In the genomic region with DNA sequence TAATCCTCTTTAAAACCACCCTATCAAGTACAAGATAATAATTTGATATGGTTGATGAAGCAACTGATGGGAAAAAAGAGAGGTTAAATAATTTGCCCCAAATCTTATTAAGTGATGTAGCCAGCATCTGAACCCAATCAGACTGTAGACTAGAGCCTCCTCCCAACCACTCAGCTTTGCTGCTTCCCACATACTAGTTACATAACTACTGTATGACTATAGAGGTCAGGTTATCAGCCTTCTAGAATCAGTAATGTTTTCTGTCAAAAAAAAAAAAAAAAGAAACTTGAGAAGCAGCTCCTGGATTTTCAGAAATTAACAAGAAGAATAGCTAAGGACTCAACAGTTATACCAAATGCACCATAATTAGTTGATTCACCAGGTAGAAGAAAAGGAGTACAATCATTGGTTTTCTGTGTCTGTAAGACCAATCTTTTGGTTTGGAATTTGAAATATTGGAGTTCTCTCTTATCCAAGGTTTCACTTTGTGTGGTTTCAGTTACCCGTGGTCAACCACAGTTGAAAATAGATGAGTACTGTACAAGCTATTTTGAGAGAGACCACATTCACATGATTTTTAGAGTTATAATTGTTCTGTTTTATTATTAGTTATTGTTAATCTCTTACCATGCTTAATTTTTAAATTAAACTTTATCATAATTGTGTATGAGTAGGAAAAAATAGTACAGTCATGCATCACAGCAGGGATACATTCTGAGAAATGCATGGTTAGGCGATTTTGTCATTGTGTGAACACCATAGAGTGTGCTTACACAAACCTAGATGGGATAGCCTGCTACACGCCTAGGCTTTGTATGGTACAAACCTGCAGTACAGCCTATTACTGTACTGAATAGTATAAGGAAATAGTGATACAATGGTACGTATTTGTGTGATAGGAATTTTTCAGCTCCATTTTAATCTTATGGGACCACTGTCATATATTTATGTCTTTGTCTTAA, we compare ENCODE assay signal across 10 cellular contexts.
DNase-seq lines count a peak whose midpoint lies in the region; ATAC-seq and TF ChIP-seq lines count a peak whose summit lies in the region.
"Had no signal": no experiment of that assay in that cellular context is flagged by ENCODE, and none has a peak within 500 bp of the region (broad histone marks: within the 10 kb centered on the region; RNA-seq: fewer than 3 reads in every experiment).

No MANE protein-coding gene starts in this region.

- intact Hi-C loops in uterus (cut with DNase I; ENCODE audit: low total_unique reads) = no loop called here
- intact Hi-C loops in tibial artery (cut with DNase I; ENCODE audit: low total_unique reads) = no loop called here

- TF ChIP-seq CTCF in osteoblast (IDR thresholded peaks at IDR 0.05; ENCODE audit: extremely low read depth, low read depth, low read length) (no peak), uterus (IDR thresholded peaks at IDR 0.05) (no peak), tibial artery (IDR thresholded peaks at IDR 0.05) (no peak)

- no peak overlapping the region for H3K4me3 ChIP-seq in SJSA1
- no peak overlapping the region for H3K4me3 ChIP-seq in osteoblast (ENCODE audit: insufficient read depth, low read length)
- no peak overlapping the region for H3K4me3 ChIP-seq in uterus
- H3K4me3 ChIP-seq in tibial artery = no peak overlapping the region
- H3K4me3 ChIP-seq: lung had no signal

- H4K20me1 ChIP-seq in osteoblast (ENCODE audit: insufficient read depth, low read length) = no peaks in the 10 kb centered on the region

- peak overlapping the region; percentile 53 for H3K4me2 ChIP-seq in osteoblast (ENCODE audit: insufficient read depth, low read length)

- peaks cover 18% of the 10 kb centered on the region for H3K4me1 ChIP-seq in SJSA1 (replicated peaks)
- H3K4me1 ChIP-seq in osteoblast (ENCODE audit: insufficient read depth, low read length) = peaks cover 25% of the 10 kb centered on the region
- H3K4me1 ChIP-seq in uterus = no peaks in the 10 kb centered on the region
- no peaks in the 10 kb centered on the region for H3K4me1 ChIP-seq in tibial artery

- no peak overlapping the region for H2AFZ ChIP-seq in osteoblast (ENCODE audit: low read length)

- DNase-seq in SJSA1 (ENCODE audit: low read depth in 1 of 2, low spot score in 2 of 2) (peak in 1 of 2 experiments; percentile 42), osteoblast (ENCODE audit: insufficient read length, low spot score, missing footprints) (peak; percentile 84), uterus (no peak), tibial artery (no peak)
- DNase-seq: NCI-H748 treated with DMSO at 0.1 percent for 48 hours had no signal

- H3K9me3 ChIP-seq in SJSA1 (replicated peaks) = no peaks in the 10 kb centered on the region
- H3K9me3 ChIP-seq in osteoblast (ENCODE audit: low read depth, low read length) = no peaks in the 10 kb centered on the region
- H3K9me3 ChIP-seq in uterus = no peaks in the 10 kb centered on the region
- no peaks in the 10 kb centered on the region for H3K9me3 ChIP-seq in tibial artery

- H3K27me3 ChIP-seq in SJSA1 (replicated peaks) (no peaks in the 10 kb centered on the region), osteoblast (ENCODE audit: insufficient read depth, low read length) (no peaks in the 10 kb centered on the region), uterus (no peaks in the 10 kb centered on the region), tibial artery (no peaks in the 10 kb centered on the region)

- no peak for TF ChIP-seq POLR2A in uterus (IDR thresholded peaks at IDR 0.05)

- H3K36me3 ChIP-seq in SJSA1 (peaks cover 33% of the 10 kb centered on the region), osteoblast (ENCODE audit: insufficient read depth, low read length) (peaks cover 15% of the 10 kb centered on the region), uterus (no peaks in the 10 kb centered on the region), tibial artery (peaks cover 14 to 17% (median 17%) of the 10 kb centered on the region in 3 donors)

- H3K27ac ChIP-seq in SJSA1 (peak overlapping the region; percentile 24; the same call in 1 of the 2 replicates), osteoblast (ENCODE audit: low read depth, low read length) (peak overlapping the region; percentile 81), uterus (no peak overlapping the region), tibial artery (no peak overlapping the region)

- peaks cover 7% of the 10 kb centered on the region for H3K79me2 ChIP-seq in osteoblast (ENCODE audit: insufficient read depth, low read length)

- ATAC-seq in GM18858 (IDR thresholded peaks at IDR 0.05; ENCODE audit: unreplicated experiment) (peak; percentile 82), HG02973 (IDR thresholded peaks at IDR 0.05; ENCODE audit: unreplicated experiment) (peak; percentile 85), GM21528 (IDR thresholded peaks at IDR 0.05; ENCODE audit: low FRiP score, unreplicated experiment) (no peak), HG03139 (IDR thresholded peaks at IDR 0.05; ENCODE audit: unreplicated experiment) (no peak)

Comparison
In these comparisons a context has a peak if more than half of its experiments do, and no peak if none do; other contexts are left out.
1. ATAC-seq: peak in GM18858 (single experiment) and HG02973 (single experiment); none in GM21528 (single experiment) and HG03139 (single experiment).
2. H3K27ac ChIP-seq: peak in SJSA1 (single experiment) and osteoblast (single experiment); none in uterus (0 of 2) and tibial artery (0 of 2).